Comparison of ENCODE assay signal across 11 cellular contexts in the genomic region with DNA sequence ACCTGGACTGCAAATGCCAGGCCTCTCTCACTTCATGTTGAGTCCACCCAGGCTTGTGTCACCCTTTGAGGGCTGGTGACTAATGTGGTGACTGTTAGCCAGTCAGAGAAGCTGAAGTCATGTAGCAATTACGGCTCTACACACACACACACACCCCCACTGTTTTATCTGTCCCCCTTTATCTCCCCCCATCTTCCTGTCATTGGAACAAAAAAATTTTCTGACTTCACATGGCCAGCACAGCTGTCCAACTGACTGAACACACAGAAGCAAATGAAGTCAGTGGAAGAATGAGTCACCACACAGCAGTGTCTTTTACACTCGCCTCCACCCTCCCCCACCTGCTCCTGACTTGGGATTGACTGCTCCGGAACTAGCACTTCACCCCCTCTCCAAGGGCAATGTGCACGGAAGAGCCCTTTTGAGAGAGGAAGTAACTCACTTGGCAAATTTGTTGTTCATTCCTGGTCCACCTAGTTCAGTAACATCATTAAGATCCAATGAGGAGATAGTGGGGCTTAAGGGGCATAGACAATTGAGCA.
A peak's percentile ranks its signal among the peaks of the same experiment; 100 is the strongest.
DNase-seq lines count a peak whose midpoint lies in the region; ATAC-seq and TF ChIP-seq lines count a peak whose summit lies in the region.
"Had no signal": no experiment of that assay in that cellular context is flagged by ENCODE, and none has a peak within 500 bp of the region (broad histone marks: within the 10 kb centered on the region; RNA-seq: fewer than 3 reads in every experiment).

No MANE protein-coding gene starts in this region.

- peak in 4 of 5 donors; percentile 20 to 53 (median 35) for DNase-seq in heart left ventricle
- DNase-seq in right atrium auricular region (ENCODE audit: low spot score): no peak
- DNase-seq in SHP77 (lab: John Stamatoyannopoulos, UW): peak; percentile 43 to 44
- peak; percentile 67 for DNase-seq in glomerular endothelial cell (ENCODE audit: extremely low read depth, low read depth, low spot score)
- DNase-seq in upper lobe of left lung: peak in 1 of 2 donors; percentile 67
- DNase-seq in effector memory CD4-positive, alpha-beta T cell: no peak
- no peak for DNase-seq in superior temporal gyrus (ENCODE audit: extremely low spot score)
- DNase-seq: cerebellar nuclear complex, right lobe of liver, T-cell had no signal

- no peak for TF ChIP-seq EP300 in upper lobe of left lung (IDR thresholded peaks at IDR 0.05)

- TF ChIP-seq POLR2A in heart left ventricle (IDR thresholded peaks at IDR 0.05) (no peak), upper lobe of left lung (IDR thresholded peaks at IDR 0.05) (no peak), GM18505 (IDR thresholded peaks at IDR 0.05; ENCODE audit: borderline replicate concordance, extremely low read depth, insufficient read depth, insufficient read length) (no peak)

- no peak overlapping the region for H3K27ac ChIP-seq in heart left ventricle
- no peak overlapping the region for H3K27ac ChIP-seq in right atrium auricular region
- no peak overlapping the region for H3K27ac ChIP-seq in upper lobe of left lung
- H3K27ac ChIP-seq in effector memory CD4-positive, alpha-beta T cell (ENCODE audit: insufficient read depth, low read length, poor library complexity, severe bottlenecking): no peak overlapping the region
- H3K27ac ChIP-seq: right lobe of liver had no signal

- TF ChIP-seq CTCF in heart left ventricle (IDR thresholded peaks at IDR 0.05) (no peak), right atrium auricular region (IDR thresholded peaks at IDR 0.05) (no peak), upper lobe of left lung (IDR thresholded peaks at IDR 0.05) (no peak)

- H3K27me3 ChIP-seq in heart left ventricle (no peaks in the 10 kb centered on the region), right atrium auricular region (no peaks in the 10 kb centered on the region), upper lobe of left lung (no peaks in the 10 kb centered on the region)
- no peaks in the 10 kb centered on the region for H3K27me3 ChIP-seq in effector memory CD4-positive, alpha-beta T cell (replicated peaks; ENCODE audit: control insufficient read depth, insufficient read depth, low read length, poor library complexity, severe bottlenecking)
- H3K27me3 ChIP-seq: right lobe of liver had no signal

- WGBS in heart left ventricle, 4 donors: 15 to 31% (median 23%) methylated on average over 4 of the region's 4 CpGs
- WGBS in upper lobe of left lung, 2 donors: 34 to 36% methylated on average over 4 of the region's 4 CpGs

- H3K36me3 ChIP-seq in heart left ventricle (no peaks in the 10 kb centered on the region), right atrium auricular region (no peaks in the 10 kb centered on the region), upper lobe of left lung (no peaks in the 10 kb centered on the region)
- no peaks in the 10 kb centered on the region for H3K36me3 ChIP-seq in effector memory CD4-positive, alpha-beta T cell (ENCODE audit: control insufficient read depth, insufficient read depth, low read length)
- H3K36me3 ChIP-seq: right lobe of liver had no signal

- ATAC-seq in heart left ventricle (peak in 3 of 4 donors; percentile 87 to 96 (median 88)), upper lobe of left lung (ENCODE audit: low FRiP score in 2 of 2) (peak; percentile 41 to 81), GM18505 (IDR thresholded peaks at IDR 0.05; ENCODE audit: unreplicated experiment) (no peak)
- ATAC-seq: T-cell had no signal

- H3K9me3 ChIP-seq in heart left ventricle: no peaks in the 10 kb centered on the region
- H3K9me3 ChIP-seq in right atrium auricular region: no peaks in the 10 kb centered on the region
- no peaks in the 10 kb centered on the region for H3K9me3 ChIP-seq in upper lobe of left lung
- H3K9me3 ChIP-seq in effector memory CD4-positive, alpha-beta T cell (ENCODE audit: control insufficient read depth, low read length): no peaks in the 10 kb centered on the region
- H3K9me3 ChIP-seq: right lobe of liver had no signal

- H3K4me1 ChIP-seq in heart left ventricle: no peaks in the 10 kb centered on the region
- peaks cover 0 to 4% of the 10 kb centered on the region in 2 donors for H3K4me1 ChIP-seq in right atrium auricular region
- no peaks in the 10 kb centered on the region for H3K4me1 ChIP-seq in upper lobe of left lung
- no peaks in the 10 kb centered on the region for H3K4me1 ChIP-seq in effector memory CD4-positive, alpha-beta T cell (ENCODE audit: control insufficient read depth, insufficient read depth, low read length, poor library complexity, severe bottlenecking)
- H3K4me1 ChIP-seq: right lobe of liver had no signal

- H3K4me3 ChIP-seq in heart left ventricle (no peak overlapping the region), right atrium auricular region (no peak overlapping the region), upper lobe of left lung (no peak overlapping the region)
- no peak overlapping the region for H3K4me3 ChIP-seq in effector memory CD4-positive, alpha-beta T cell (ENCODE audit: insufficient read depth, low read depth, low read length, poor library complexity, severe bottlenecking)
- H3K4me3 ChIP-seq: right lobe of liver had no signal

- intact Hi-C loops in heart left ventricle (cut with DNase I): no loop called here

Comparison
In these comparisons a context has a peak if more than half of its experiments do, and no peak if none do; other contexts are left out.
1. DNase-seq: peak in heart left ventricle (4 of 5), SHP77 (2 of 2) and glomerular endothelial cell (single experiment); none in right atrium auricular region (single experiment), effector memory CD4-positive, alpha-beta T cell (0 of 3) and superior temporal gyrus (single experiment).